ENCODE assay signal across 8 cellular contexts in the genomic region with DNA sequence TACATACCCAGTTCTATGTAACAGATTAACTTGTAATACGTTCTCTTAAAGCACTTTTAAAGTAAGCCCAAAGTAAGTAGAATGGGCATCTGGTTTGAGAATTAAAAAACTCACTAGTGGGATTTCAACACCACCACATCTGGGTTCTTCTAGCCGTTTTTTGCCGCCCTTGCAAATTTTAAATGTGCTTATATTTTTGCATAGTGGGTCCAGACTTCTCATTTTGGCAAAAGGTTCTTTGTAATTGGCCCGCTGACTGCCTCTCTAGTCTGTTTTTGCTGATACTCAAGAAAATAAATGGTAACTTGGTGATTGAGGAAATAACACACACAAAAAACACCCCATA. TPM values are rescaled to one million over a fixed set of nuclear protein-coding genes. Genes with fewer than 3 reads are reported as not detected.
DNase-seq lines count a peak whose midpoint lies in the region; ATAC-seq and TF ChIP-seq lines count a peak whose summit lies in the region.

No MANE protein-coding gene starts in this region.

- peak overlapping the region; percentile 66 for H3K4me3 ChIP-seq in HCT116 (replicated peaks in 1 of 2; ENCODE audit: low read depth in 1 of 2, low read length in 2 of 2)
- peak overlapping the region; percentile 84 for H3K4me3 ChIP-seq in right cardiac atrium (ENCODE audit: low read length)

- no peaks in the 10 kb centered on the region for H3K27me3 ChIP-seq in HCT116 (ENCODE audit: insufficient read depth, low read length)
- no peaks in the 10 kb centered on the region for H3K27me3 ChIP-seq in right cardiac atrium (ENCODE audit: control insufficient read depth, insufficient read depth)

- CTCF ChIA-PET in HCT116 (lab: Charles Lee) = interaction anchor here (1.5 kb wide), 1 partner anchor 133 kb away, joined by 5 read pairs; no protein-coding TSS in a partner anchor
- CTCF ChIA-PET in activated CD4-positive, alpha-beta memory T cell treated with anti-CD3 and anti-CD28 coated beads, Interleukin-2, amount 10 ng/mL, durations not matched to agents 7 days and 5 days (lab: Charles Lee) = interaction anchor here (1.0 to 1.7 kb wide), 6 partner anchors 20 to 66 kb away, joined by 3 to 16 read pairs (median 5); a partner anchor contains a TSS

- peak overlapping the region; percentile 73; the same call in 1 of the 2 replicates for H3K27ac ChIP-seq in HCT116 (ENCODE audit: low read depth, low read length)
- H3K27ac ChIP-seq in right cardiac atrium (ENCODE audit: low read length) = peak overlapping the region; percentile 97

- peak overlapping the region; percentile 92 for H3K27ac Mint-ChIP-seq in activated CD4-positive, alpha-beta memory T cell treated with anti-CD3 and anti-CD28 coated beads, Interleukin-2, amount 10 ng/mL, durations not matched to agents 7 days and 5 days
- H3K27ac Mint-ChIP-seq in stimulated activated memory B cell treated with anti-CD40 and anti-IgM and Interleukin-4, amounts not matched to agents 10 μg/mL and 1 μg/mL and 100 μg/mL, for 72 hours = peak overlapping the region; percentile 96

- H3K4me1 ChIP-seq in HCT116 (ENCODE audit: control insufficient read depth in 1 of 2, insufficient read depth in 2 of 2, low read length in 2 of 2) (peaks cover 3 to 12% of the 10 kb centered on the region in 2 experiments; a peak in 3 of 4 replicates), right cardiac atrium (ENCODE audit: control insufficient read depth, insufficient read depth, low read length) (no peaks in the 10 kb centered on the region)

- intact Hi-C loops in HCT116 (cut with micrococcal nuclease) (no loop called here), right cardiac atrium (cut with DNase I) (loop anchor here in 1 of 4 donors (10.0 kb wide), 1 partner anchor 60 kb away; no protein-coding TSS in a partner anchor)

- no peaks in the 10 kb centered on the region for H3K9me3 ChIP-seq in HCT116 (ENCODE audit: control insufficient read depth in 1 of 2, insufficient read depth in 1 of 2, low read depth in 1 of 2, low read length in 2 of 2)
- H3K9me3 ChIP-seq in right cardiac atrium (ENCODE audit: control insufficient read depth, low read length) = no peaks in the 10 kb centered on the region

- H3K9me2 ChIP-seq in HCT116 (ENCODE audit: insufficient read depth) = no peaks in the 10 kb centered on the region

- H3K4me3 Mint-ChIP-seq in activated CD4-positive, alpha-beta memory T cell treated with anti-CD3 and anti-CD28 coated beads, Interleukin-2, amount 10 ng/mL, durations not matched to agents 7 days and 5 days = peak overlapping the region; percentile 87
- H3K4me3 Mint-ChIP-seq in stimulated activated memory B cell treated with anti-CD40 and anti-IgM and Interleukin-4, amounts not matched to agents 10 μg/mL and 1 μg/mL and 100 μg/mL, for 72 hours = peak overlapping the region; percentile 94

- H3K4me2 ChIP-seq in HCT116 (ENCODE audit: low read length) = peak overlapping the region; percentile 79

- DNase-seq in HCT116 (ENCODE audit: low read depth, low spot score) = no peak
- no peak for DNase-seq in activated CD4-positive, alpha-beta memory T cell treated with anti-CD3 and anti-CD28 coated beads, Interleukin-2, amount 10 ng/mL, durations not matched to agents 7 days and 5 days
- no peak for DNase-seq in right cardiac atrium
- DNase-seq in KG1 (lab: John Stamatoyannopoulos, UW) = no peak

- TF ChIP-seq POLR2A in HCT116 (IDR thresholded peaks at IDR 0.05; ENCODE audit: borderline replicate concordance, extremely low read depth, insufficient read depth, insufficient read length) = no peak

- no peak for TF ChIP-seq RAD21 in HCT116 (IDR thresholded peaks at IDR 0.05; ENCODE audit: low read depth)

- no peaks in the 10 kb centered on the region for H4K20me1 ChIP-seq in HCT116 (ENCODE audit: insufficient read depth)

- ATAC-seq in HCT116 (no peak), right cardiac atrium (no peak), HG02885 (IDR thresholded peaks at IDR 0.05; ENCODE audit: poor library complexity, unreplicated experiment) (no peak), HG03439 (IDR thresholded peaks at IDR 0.05; ENCODE audit: unreplicated experiment) (no peak), HG02970 (IDR thresholded peaks at IDR 0.05; ENCODE audit: low FRiP score, unreplicated experiment) (no peak)
- ATAC-seq in stimulated activated memory B cell treated with anti-CD40 and anti-IgM and Interleukin-4, amounts not matched to agents 10 μg/mL and 1 μg/mL and 100 μg/mL, for 72 hours = no peak

- H3K36me3 ChIP-seq in HCT116 (ENCODE audit: control insufficient read depth in 1 of 2, insufficient read depth in 2 of 2, low read length in 2 of 2) = no peaks in the 10 kb centered on the region

- POLR2A ChIA-PET in HCT116 (lab: Charles Lee) = interaction anchor here (1.6 kb wide), 1 partner anchor 21 kb away, joined by 7 read pairs; a partner anchor contains a TSS
- POLR2A ChIA-PET in activated CD4-positive, alpha-beta memory T cell treated with anti-CD3 and anti-CD28 coated beads, Interleukin-2, amount 10 ng/mL, durations not matched to agents 7 days and 5 days (lab: Charles Lee) = interaction anchor here (0.7 to 2.3 kb wide), 18 partner anchors 8 to 1678 kb away, joined by 3 to 61 read pairs (median 6); a partner anchor contains a TSS

- H3K4me1 Mint-ChIP-seq in activated CD4-positive, alpha-beta memory T cell treated with anti-CD3 and anti-CD28 coated beads, Interleukin-2, amount 10 ng/mL, durations not matched to agents 7 days and 5 days = peaks cover 19% of the 10 kb centered on the region
- peaks cover 27% of the 10 kb centered on the region for H3K4me1 Mint-ChIP-seq in stimulated activated memory B cell treated with anti-CD40 and anti-IgM and Interleukin-4, amounts not matched to agents 10 μg/mL and 1 μg/mL and 100 μg/mL, for 72 hours

- H3K79me2 ChIP-seq in HCT116 (ENCODE audit: insufficient read depth, low read length) = no peaks in the 10 kb centered on the region

- RAD21 ChIA-PET in HCT116 (lab: Charles Lee; ENCODE audit: low non-redundant PET in 1 of 2, low total read pairs in 2 of 2, uncharacterized antibody in 2 of 2, unreplicated experiment in 2 of 2) = no interaction called here

- peaks cover 23% of the 10 kb centered on the region for H3K36me3 Mint-ChIP-seq in activated CD4-positive, alpha-beta memory T cell treated with anti-CD3 and anti-CD28 coated beads, Interleukin-2, amount 10 ng/mL, durations not matched to agents 7 days and 5 days (ENCODE audit: low read depth)
- peaks cover 14% of the 10 kb centered on the region for H3K36me3 Mint-ChIP-seq in stimulated activated memory B cell treated with anti-CD40 and anti-IgM and Interleukin-4, amounts not matched to agents 10 μg/mL and 1 μg/mL and 100 μg/mL, for 72 hours

- peak overlapping the region; percentile 78 for H2AFZ ChIP-seq in HCT116 (ENCODE audit: low read depth, low read length, poor library complexity, severe bottlenecking)

- H3K27me3 Mint-ChIP-seq in activated CD4-positive, alpha-beta memory T cell treated with anti-CD3 and anti-CD28 coated beads, Interleukin-2, amount 10 ng/mL, durations not matched to agents 7 days and 5 days = no peaks in the 10 kb centered on the region
- H3K27me3 Mint-ChIP-seq in stimulated activated memory B cell treated with anti-CD40 and anti-IgM and Interleukin-4, amounts not matched to agents 10 μg/mL and 1 μg/mL and 100 μg/mL, for 72 hours = no peaks in the 10 kb centered on the region

- H3K9me3 Mint-ChIP-seq in activated CD4-positive, alpha-beta memory T cell treated with anti-CD3 and anti-CD28 coated beads, Interleukin-2, amount 10 ng/mL, durations not matched to agents 7 days and 5 days = no peaks in the 10 kb centered on the region
- no peaks in the 10 kb centered on the region for H3K9me3 Mint-ChIP-seq in stimulated activated memory B cell treated with anti-CD40 and anti-IgM and Interleukin-4, amounts not matched to agents 10 μg/mL and 1 μg/mL and 100 μg/mL, for 72 hours

- WGBS in right cardiac atrium = 70% methylated on average over 4 of the region's 4 CpGs

- BruUV-seq in HCT116 (replicated peaks; lab: Mats Ljungman, UMichigan) = no TSS peak

- no peak for TF ChIP-seq CTCF in HCT116 (IDR thresholded peaks at IDR 0.05 in 2 of 3, conservative IDR thresholded peaks at IDR 0.05 in 1 of 3; ENCODE audit: borderline replicate concordance in 1 of 3, insufficient read depth in 1 of 3, low read depth in 2 of 3, low read length in 2 of 3)

- peak overlapping the region; percentile 93 for H3K9ac ChIP-seq in HCT116 (ENCODE audit: low read length)

TF ChIP-seq in HCT116, 20 proteins besides CTCF, POLR2A, EP300 and RAD21 (continues in another document):
- TF ChIP-seq CBX3 (IDR thresholded peaks at IDR 0.05; ENCODE audit: low read depth) = no peak
- no peak for TF ChIP-seq EZH2phosphoT487 (IDR thresholded peaks at IDR 0.05; ENCODE audit: borderline replicate concordance)
- TF ChIP-seq SP1 (IDR thresholded peaks at IDR 0.05; ENCODE audit: low read depth) = no peak

RNA-seq across cellular contexts. Expression of a gene that starts 0.6 kb away (rescaled TPM):
- 9.0 TPM for total RNA-seq in HCT116 (2021; ENCODE audit: unreplicated experiment)
- polyA plus RNA-seq in HCT116 (2012) = 2.5 and 3.9 TPM in 2 replicates
- 10 to 100 TPM; 13.3 to 13.6 TPM for total RNA-seq in activated CD4-positive, alpha-beta memory T cell treated with anti-CD3 and anti-CD28 coated beads, Interleukin-2, amount 10 ng/mL, durations not matched to agents 7 days and 5 days
- total RNA-seq in right cardiac atrium = 1 to 10 TPM; 3.8 to 6.6 (median 4.0) TPM
- polyA plus RNA-seq in right cardiac atrium = 5.5 TPM

RNA-seq across cellular contexts. Expression of a gene that starts 20.4 kb away (rescaled TPM):
- total RNA-seq in HCT116 (2021; ENCODE audit: unreplicated experiment) (28.2 TPM), right cardiac atrium (10 to 100 TPM; 13.4 to 16.7 (median 16.0) TPM)
- polyA plus RNA-seq in HCT116 (2012) = 2.4 and 3.4 TPM in 2 replicates
- total RNA-seq in activated CD4-positive, alpha-beta memory T cell treated with anti-CD3 and anti-CD28 coated beads, Interleukin-2, amount 10 ng/mL, durations not matched to agents 7 days and 5 days = 10 to 100 TPM; 28.5 to 29.0 TPM
- 7.2 TPM for polyA plus RNA-seq in right cardiac atrium

RNA-seq across cellular contexts. Expression of a gene that starts 54.3 kb away (rescaled TPM):
- total RNA-seq in HCT116 (2021; ENCODE audit: unreplicated experiment) (28.1 TPM), right cardiac atrium (100 to 1,000 TPM in 1 of 4 donors, 10 to 100 TPM in 3; 77.9 to 108 (median 84.8) TPM)
- 21.5 and 28.5 TPM in 2 replicates for polyA plus RNA-seq in HCT116 (2012)
- total RNA-seq in activated CD4-positive, alpha-beta memory T cell treated with anti-CD3 and anti-CD28 coated beads, Interleukin-2, amount 10 ng/mL, durations not matched to agents 7 days and 5 days = 10 to 100 TPM; 63.8 to 64.2 TPM
- 54.7 TPM for polyA plus RNA-seq in right cardiac atrium
